Comparison of ENCODE assay signal across 23 cellular contexts in the genomic region with DNA sequence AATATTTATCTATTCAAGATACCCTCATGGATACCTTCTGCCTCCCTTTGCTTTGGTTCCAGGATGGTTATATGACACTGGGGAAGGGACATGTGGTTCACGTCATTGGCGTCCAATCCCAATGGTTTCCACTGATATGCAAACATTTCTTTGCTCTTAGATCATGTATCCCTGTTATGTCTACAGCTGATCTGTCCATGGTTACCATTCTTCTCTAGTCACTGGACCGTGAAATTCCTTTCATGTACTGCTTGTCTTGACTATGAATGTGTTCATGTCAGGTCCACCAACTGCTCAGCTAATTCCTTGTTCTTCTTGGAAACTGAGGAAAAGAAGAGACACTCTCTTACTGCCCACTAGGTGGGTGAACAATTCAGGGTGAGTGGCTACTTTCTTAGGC.
DNase-seq lines count a peak whose midpoint lies in the region; ATAC-seq, FAIRE-seq and TF ChIP-seq lines count a peak whose summit lies in the region.
"Had no signal": no experiment of that assay in that cellular context is flagged by ENCODE, and none has a peak within 500 bp of the region (broad histone marks: within the 10 kb centered on the region; RNA-seq: fewer than 3 reads in every experiment).

No MANE protein-coding gene starts in this region.

- FAIRE-seq in HepG2 (lab: Jason Lieb, UNC) (no peak), bronchial epithelial cell (lab: Jason Lieb, UNC) (peak; percentile 40)
- FAIRE-seq: colon, kidney had no signal

- H3K9me3 Mint-ChIP-seq in activated CD4-positive, alpha-beta memory T cell treated with anti-CD3 and anti-CD28 coated beads for 36 hours = peaks cover 4% of the 10 kb centered on the region

- H4K20me1 ChIP-seq in HepG2 (ENCODE audit: insufficient read depth, low read length) = no peaks in the 10 kb centered on the region

- H3K79me2 ChIP-seq in HepG2 (ENCODE audit: insufficient read depth, low read length) = no peaks in the 10 kb centered on the region

- H3K27me3 ChIP-seq in HepG2 (ENCODE audit: control insufficient read depth in 1 of 2, insufficient read depth in 2 of 2, low read length in 2 of 2) = no peaks in the 10 kb centered on the region
- H3K27me3 ChIP-seq in right lobe of liver = no peaks in the 10 kb centered on the region
- H3K27me3 ChIP-seq in bronchial epithelial cell (ENCODE audit: control insufficient read depth, insufficient read depth, low read length) = no peaks in the 10 kb centered on the region
- H3K27me3 ChIP-seq: brain microvascular endothelial cell, spleen had no signal

- H2AFZ ChIP-seq in HepG2 (ENCODE audit: low read length) = no peak overlapping the region

- in situ Hi-C loops in HepG2 (cut with HindIII; ENCODE audit: extremely low pct_ligation_motif_present, low pct_unique_long_range_greater_than_20kb) = no loop called here

- POLR2A ChIA-PET in HepG2 (lab: Yijun Ruan, JAX) = no interaction called here
- POLR2A ChIA-PET in activated CD4-positive, alpha-beta memory T cell treated with anti-CD3 and anti-CD28 coated beads for 36 hours (lab: Charles Lee) = no interaction called here

- TF ChIP-seq POLR2A in HepG2 (IDR thresholded peaks at IDR 0.05; ENCODE audit: insufficient read depth in 1 of 2, low read depth in 2 of 2, low read length in 2 of 2) = no peak
- TF ChIP-seq POLR2A in right lobe of liver (IDR thresholded peaks at IDR 0.05) = no peak

- no peak for TF ChIP-seq CTCF in HepG2 (CRISPR knock-in tag; IDR thresholded peaks at IDR 0.05)
- TF ChIP-seq CTCF in right lobe of liver (IDR thresholded peaks at IDR 0.05) = no peak
- no peak for TF ChIP-seq CTCF in bronchial epithelial cell (IDR thresholded peaks at IDR 0.05; ENCODE audit: insufficient read depth, low read length, severe bottlenecking)

- H3K36me3 Mint-ChIP-seq in activated CD4-positive, alpha-beta memory T cell treated with anti-CD3 and anti-CD28 coated beads for 36 hours = no peaks in the 10 kb centered on the region

- H3K27ac Mint-ChIP-seq in activated CD4-positive, alpha-beta memory T cell treated with anti-CD3 and anti-CD28 coated beads for 36 hours = no peak overlapping the region
- H3K27ac Mint-ChIP-seq: activated CD8-positive, alpha-beta T cell treated with anti-CD3 and anti-CD28 coated beads, Interleukin-2, amount 10 ng/mL, durations not matched to agents 7 days and 5 days; activated naive CD8-positive, alpha-beta T cell treated with anti-CD3 and anti-CD28 coated beads, Interleukin-2, amount 50 U/mL, for 24 hours; effector memory CD8-positive, alpha-beta T cell; stimulated activated naive CD8-positive, alpha-beta T cell treated with anti-CD3 and anti-CD28 coated beads, Interleukin-15, amount 100 ng/mL, for 72 hours had no signal

- H3K4me2 ChIP-seq in HepG2 (ENCODE audit: low read depth, low read length) = no peak overlapping the region

- no peak for ATAC-seq in HepG2
- no peak for ATAC-seq in right lobe of liver
- no peak for ATAC-seq in HG02884 (IDR thresholded peaks at IDR 0.05; ENCODE audit: unreplicated experiment)
- ATAC-seq: activated CD8-positive, alpha-beta T cell treated with anti-CD3 and anti-CD28 coated beads, Interleukin-2, amount 10 ng/mL, durations not matched to agents 7 days and 5 days; activated naive CD8-positive, alpha-beta T cell treated with anti-CD3 and anti-CD28 coated beads, Interleukin-2, amount 50 U/mL, for 24 hours; effector memory CD8-positive, alpha-beta T cell; stimulated activated naive CD8-positive, alpha-beta T cell treated with anti-CD3 and anti-CD28 coated beads, Interleukin-15, amount 100 ng/mL, for 72 hours had no signal

- H3K4me1 ChIP-seq in HepG2 (ENCODE audit: insufficient read depth, low read length) (no peaks in the 10 kb centered on the region), right lobe of liver (no peaks in the 10 kb centered on the region)
- H3K4me1 ChIP-seq: spleen had no signal

- H3K4me3 ChIP-seq in HepG2 (replicated peaks in 1 of 3; ENCODE audit: insufficient read depth in 1 of 3, low read depth in 2 of 3, low read length in 3 of 3) = no peak overlapping the region
- no peak overlapping the region for H3K4me3 ChIP-seq in right lobe of liver
- no peak overlapping the region for H3K4me3 ChIP-seq in bronchial epithelial cell (ENCODE audit: low read depth, low read length)
- H3K4me3 ChIP-seq: spleen had no signal

- no peaks in the 10 kb centered on the region for H3K27me3 Mint-ChIP-seq in activated CD4-positive, alpha-beta memory T cell treated with anti-CD3 and anti-CD28 coated beads for 36 hours
- H3K27me3 Mint-ChIP-seq: activated naive CD8-positive, alpha-beta T cell treated with anti-CD3 and anti-CD28 coated beads, Interleukin-2, amount 50 U/mL, for 24 hours; effector memory CD8-positive, alpha-beta T cell; stimulated activated naive CD8-positive, alpha-beta T cell treated with anti-CD3 and anti-CD28 coated beads, Interleukin-15, amount 100 ng/mL, for 72 hours had no signal

- H3K9me3 ChIP-seq in HepG2 (ENCODE audit: low read length) (no peaks in the 10 kb centered on the region), right lobe of liver (no peaks in the 10 kb centered on the region)
- H3K9me3 ChIP-seq: spleen had no signal

- H3K36me3 ChIP-seq in HepG2 (replicated peaks in 1 of 2; ENCODE audit: control insufficient read depth in 1 of 2, insufficient read depth in 2 of 2, low read length in 2 of 2) (no peaks in the 10 kb centered on the region), right lobe of liver (no peaks in the 10 kb centered on the region), bronchial epithelial cell (ENCODE audit: control insufficient read depth, insufficient read depth, low read length) (no peaks in the 10 kb centered on the region)
- H3K36me3 ChIP-seq: brain microvascular endothelial cell, spleen had no signal

- no TSS peak for BruUV-seq in HepG2 (replicated peaks; lab: Mats Ljungman, UMichigan)

- no peak overlapping the region for H3K4me3 Mint-ChIP-seq in activated CD4-positive, alpha-beta memory T cell treated with anti-CD3 and anti-CD28 coated beads for 36 hours
- H3K4me3 Mint-ChIP-seq: activated CD8-positive, alpha-beta T cell treated with anti-CD3 and anti-CD28 coated beads, Interleukin-2, amount 10 ng/mL, durations not matched to agents 7 days and 5 days; activated naive CD8-positive, alpha-beta T cell treated with anti-CD3 and anti-CD28 coated beads, Interleukin-2, amount 50 U/mL, for 24 hours; effector memory CD8-positive, alpha-beta T cell; stimulated activated naive CD8-positive, alpha-beta T cell treated with anti-CD3 and anti-CD28 coated beads, Interleukin-15, amount 100 ng/mL, for 72 hours had no signal

- H3K27ac ChIP-seq in HepG2 (ENCODE audit: extremely low read length, insufficient read depth, low read length) = no peak overlapping the region
- no peak overlapping the region for H3K27ac ChIP-seq in right lobe of liver
- H3K27ac ChIP-seq: brain microvascular endothelial cell, spleen had no signal

- DNase-seq in HepG2 (ENCODE audit: low spot score) = peak; percentile 1
- no peak for DNase-seq in right lobe of liver
- peak; percentile 80 to 86 for DNase-seq in NCI-H526 (lab: John Stamatoyannopoulos, UW)
- peak; percentile 22 for DNase-seq in bronchial epithelial cell (ENCODE audit: low read depth)
- DNase-seq in stimulated activated CD4-positive, alpha-beta T cell treated with anti-CD3 and anti-CD28 coated beads, Interleukin-12 subunit alpha, Interleukin-12 subunit beta, amount 100 ng/mL, for 4 hours = no peak
- DNase-seq in activated CD4-positive, alpha-beta memory T cell treated with anti-CD3 and anti-CD28 coated beads for 36 hours = no peak
- no peak for DNase-seq in C1 segment of cervical spinal cord (lab: John Stamatoyannopoulos, UW)
- DNase-seq: activated CD8-positive, alpha-beta T cell treated with anti-CD3 and anti-CD28 coated beads, Interleukin-2, amount 10 ng/mL, durations not matched to agents 7 days and 5 days; activated gamma-delta T cell; activated naive CD8-positive, alpha-beta T cell treated with anti-CD3 and anti-CD28 coated beads, Interleukin-2, amount 50 U/mL, for 24 hours; brain microvascular endothelial cell; Calu3; effector memory CD8-positive, alpha-beta T cell; GOT3; kidney; NCI-H1417 treated with DMSO at 0.1 percent for 48 hours; NCI-H446; spleen; stimulated activated CD4-positive, alpha-beta T cell treated with anti-CD3 and anti-CD28 coated beads, Interleukin-4, amount 100 ng/mL, for 24 hours; stimulated activated naive CD8-positive, alpha-beta T cell treated with anti-CD3 and anti-CD28 coated beads, Interleukin-15, amount 100 ng/mL, for 72 hours; trophoblast cell had no signal

- H3K9ac ChIP-seq in HepG2 (ENCODE audit: insufficient read depth, low read depth, low read length) = no peak overlapping the region

- WGBS in HepG2 (ENCODE audit: low lambda C conversion rate) = 14% methylated on average over 3 of the region's 3 CpGs
- WGBS in right lobe of liver (ENCODE audit: insufficient coverage, low coverage, low lambda C conversion rate, missing lambda C conversion rate) = 91% methylated on average over 2 of the region's 3 CpGs

- TF ChIP-seq RAD21 in HepG2 (CRISPR knock-in tag; IDR thresholded peaks at IDR 0.05) = no peak

- TF ChIP-seq EP300 in HepG2 (IDR thresholded peaks at IDR 0.05; ENCODE audit: low read depth in 2 of 2, low read length in 2 of 2) (no peak), HepG2 (CRISPR knock-in tag; IDR thresholded peaks at IDR 0.05; ENCODE audit: borderline replicate concordance) (no peak)

- CTCF ChIA-PET in HepG2 (lab: Yijun Ruan, JAX; ENCODE audit: low intra/inter-chr PET ratio, low total read pairs) = no interaction called here
- CTCF ChIA-PET in activated CD4-positive, alpha-beta memory T cell treated with anti-CD3 and anti-CD28 coated beads for 36 hours (lab: Charles Lee) = no interaction called here

- H3K4me1 Mint-ChIP-seq in activated CD4-positive, alpha-beta memory T cell treated with anti-CD3 and anti-CD28 coated beads for 36 hours (ENCODE audit: low read depth) = no peaks in the 10 kb centered on the region
- H3K4me1 Mint-ChIP-seq: activated naive CD8-positive, alpha-beta T cell treated with anti-CD3 and anti-CD28 coated beads, Interleukin-2, amount 50 U/mL, for 24 hours; stimulated activated naive CD8-positive, alpha-beta T cell treated with anti-CD3 and anti-CD28 coated beads, Interleukin-15, amount 100 ng/mL, for 72 hours had no signal

- intact Hi-C loops in HepG2 (cut with micrococcal nuclease; ENCODE audit: unreplicated experiment) = no loop called here
- intact Hi-C loops in right lobe of liver (cut with DNase I) = no loop called here
- intact Hi-C loops in activated CD4-positive, alpha-beta memory T cell treated with anti-CD3 and anti-CD28 coated beads for 36 hours (cut with micrococcal nuclease) = no loop called here

TF ChIP-seq in HepG2, 621 proteins besides CTCF, POLR2A, EP300 and RAD21 (continues in another document):
- TF ChIP-seq ATRX (CRISPR knock-in tag; IDR thresholded peaks at IDR 0.05; ENCODE audit: borderline replicate concordance) (no peak), ZNF564 (CRISPR knock-in tag; IDR thresholded peaks at IDR 0.05) (no peak), NFIC (IDR thresholded peaks at IDR 0.05; ENCODE audit: low read length) (no peak), ZNF235 (CRISPR knock-in tag; IDR thresholded peaks at IDR 0.05; ENCODE audit: borderline replicate concordance) (no peak), GTF2F1 (IDR thresholded peaks at IDR 0.05; ENCODE audit: low read length) (no peak), HNF4G (IDR thresholded peaks at IDR 0.05; ENCODE audit: borderline replicate concordance, low read depth, low read length) (no peak), HNF4G (CRISPR knock-in tag; IDR thresholded peaks at IDR 0.05; ENCODE audit: borderline replicate concordance, low read depth) (no peak)

Comparison
In these comparisons a context has a peak if more than half of its experiments do, and no peak if none do; other contexts are left out.
1. DNase-seq: peak in HepG2 (single experiment), NCI-H526 (2 of 2) and bronchial epithelial cell (single experiment); none in right lobe of liver (0 of 3), stimulated activated CD4-positive, alpha-beta T cell treated with anti-CD3 and anti-CD28 coated beads, Interleukin-12 subunit alpha, Interleukin-12 subunit beta, amount 100 ng/mL, for 4 hours (single experiment), activated CD4-positive, alpha-beta memory T cell treated with anti-CD3 and anti-CD28 coated beads for 36 hours (single experiment) and C1 segment of cervical spinal cord (0 of 14).